ENCODE assay signal across 9 cellular contexts in the genomic region with DNA sequence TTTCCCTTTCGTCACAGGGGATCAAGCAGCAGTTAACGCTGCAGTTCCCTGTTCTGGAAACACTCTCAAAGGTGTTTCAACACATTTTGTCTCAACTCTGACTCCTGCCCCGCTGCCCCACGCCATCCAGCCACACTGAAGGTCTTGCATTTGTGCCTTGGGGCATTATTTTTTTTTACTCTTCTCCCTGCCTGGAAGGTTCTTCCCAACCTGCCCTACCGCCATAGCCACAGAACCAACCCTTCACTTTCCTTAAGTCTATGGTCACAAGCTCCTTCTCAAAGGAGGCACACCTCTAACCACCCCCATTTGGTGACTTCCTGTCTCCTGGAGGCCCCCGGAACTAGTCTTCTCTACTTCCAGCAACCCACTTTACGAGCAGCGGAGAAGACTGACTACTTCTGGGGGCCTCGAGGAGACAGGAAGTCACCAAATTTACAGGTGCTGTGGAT. TPM values are rescaled to one million over a fixed set of nuclear protein-coding genes. Genes with fewer than 3 reads are reported as not detected.
DNase-seq lines count a peak whose midpoint lies in the region; ATAC-seq and TF ChIP-seq lines count a peak whose summit lies in the region.
"Had no signal": no experiment of that assay in that cellular context is flagged by ENCODE, and none has a peak within 500 bp of the region (broad histone marks: within the 10 kb centered on the region; RNA-seq: fewer than 3 reads in every experiment).

No MANE protein-coding gene starts in this region.

- no peak overlapping the region for H3K4me2 ChIP-seq in SK-N-SH

- CTCF ChIA-PET in activated CD4-positive, alpha-beta T cell treated with anti-CD3 and anti-CD28 coated beads, Interleukin-2, amount 10 ng/mL, durations not matched to agents 7 days and 5 days (lab: Charles Lee), result no interaction called here
- CTCF ChIA-PET in SK-N-SH (lab: Yijun Ruan, JAX), result interaction anchor here (1.0 kb wide), 1 partner anchor 11 kb away, joined by 3 read pairs; no protein-coding TSS in a partner anchor

- H3K79me2 ChIP-seq in SK-N-SH (ENCODE audit: insufficient read depth), result no peaks in the 10 kb centered on the region

- no peak overlapping the region for H3K9ac ChIP-seq in SK-N-SH

- DNase-seq in activated CD4-positive, alpha-beta T cell treated with anti-CD3 and anti-CD28 coated beads, Interleukin-2, amount 10 ng/mL, durations not matched to agents 7 days and 5 days, result peak; percentile 24
- no peak for DNase-seq in natural killer cell treated with Interleukin-12 subunit alpha and Interleukin-12 subunit beta and Interleukin-15 and Interleukin-18, amount 100 ng/mL, for 72 hours (ENCODE audit: low spot score)
- no peak for DNase-seq in NK-92 (lab: John Stamatoyannopoulos, UW; ENCODE audit: unreplicated experiment)
- DNase-seq in SK-N-SH, result no peak
- no peak for DNase-seq in T-helper 9 cell
- DNase-seq in retina, result no peak

- no peak for TF ChIP-seq EP300 in SK-N-SH (IDR thresholded peaks at IDR 0.05; ENCODE audit: borderline replicate concordance in 1 of 2, low read depth in 1 of 2, low read length in 1 of 2)

- POLR2A ChIA-PET in activated CD4-positive, alpha-beta T cell treated with anti-CD3 and anti-CD28 coated beads, Interleukin-2, amount 10 ng/mL, durations not matched to agents 7 days and 5 days (lab: Charles Lee), result interaction anchor here (0.7 kb wide), 1 partner anchor 14 kb away, joined by 4 read pairs; no protein-coding TSS in a partner anchor
- POLR2A ChIA-PET in SK-N-SH (lab: Yijun Ruan, JAX), result no interaction called here

- peak; percentile 59 for ATAC-seq in GM18519 (IDR thresholded peaks at IDR 0.05; ENCODE audit: low FRiP score, unreplicated experiment)
- ATAC-seq in HG02798 (IDR thresholded peaks at IDR 0.05; ENCODE audit: poor library complexity, unreplicated experiment), result peak; percentile 89
- ATAC-seq in natural killer cell treated with Interleukin-12 subunit alpha and Interleukin-12 subunit beta and Interleukin-15 and Interleukin-18, amount 100 ng/mL, for 72 hours, result peak in 1 of 2 donors; percentile 46

- H3K9me3 Mint-ChIP-seq in activated CD4-positive, alpha-beta T cell treated with anti-CD3 and anti-CD28 coated beads, Interleukin-2, amount 10 ng/mL, durations not matched to agents 7 days and 5 days, result no peaks in the 10 kb centered on the region
- H3K9me3 Mint-ChIP-seq in natural killer cell treated with Interleukin-12 subunit alpha and Interleukin-12 subunit beta and Interleukin-15 and Interleukin-18, amount 100 ng/mL, for 72 hours, result peaks cover 6% of the 10 kb centered on the region

- WGBS in SK-N-SH (ENCODE audit: low lambda C conversion rate), result 86% methylated on average over 9 of the region's 9 CpGs

- peak overlapping the region; percentile 79 for H3K27ac Mint-ChIP-seq in activated CD4-positive, alpha-beta T cell treated with anti-CD3 and anti-CD28 coated beads, Interleukin-2, amount 10 ng/mL, durations not matched to agents 7 days and 5 days
- peak overlapping the region; percentile 13 to 14 for H3K27ac Mint-ChIP-seq in natural killer cell treated with Interleukin-12 subunit alpha and Interleukin-12 subunit beta and Interleukin-15 and Interleukin-18, amount 100 ng/mL, for 72 hours

- no peak for TF ChIP-seq CTCF in SK-N-SH (IDR thresholded peaks at IDR 0.05)

- H3K4me1 Mint-ChIP-seq in activated CD4-positive, alpha-beta T cell treated with anti-CD3 and anti-CD28 coated beads, Interleukin-2, amount 10 ng/mL, durations not matched to agents 7 days and 5 days, result peaks cover 14% of the 10 kb centered on the region
- H3K4me1 Mint-ChIP-seq in natural killer cell treated with Interleukin-12 subunit alpha and Interleukin-12 subunit beta and Interleukin-15 and Interleukin-18, amount 100 ng/mL, for 72 hours (ENCODE audit: low read depth in 2 of 2), result peaks cover 5 to 9% of the 10 kb centered on the region in 2 donors

- TF ChIP-seq RAD21 in SK-N-SH (IDR thresholded peaks at IDR 0.05; ENCODE audit: low read length), result no peak

- peaks cover 22% of the 10 kb centered on the region for H3K27me3 Mint-ChIP-seq in activated CD4-positive, alpha-beta T cell treated with anti-CD3 and anti-CD28 coated beads, Interleukin-2, amount 10 ng/mL, durations not matched to agents 7 days and 5 days
- H3K27me3 Mint-ChIP-seq in natural killer cell treated with Interleukin-12 subunit alpha and Interleukin-12 subunit beta and Interleukin-15 and Interleukin-18, amount 100 ng/mL, for 72 hours, result peaks cover 20 to 38% of the 10 kb centered on the region in 2 donors

- no peaks in the 10 kb centered on the region for H3K36me3 Mint-ChIP-seq in activated CD4-positive, alpha-beta T cell treated with anti-CD3 and anti-CD28 coated beads, Interleukin-2, amount 10 ng/mL, durations not matched to agents 7 days and 5 days (ENCODE audit: low read depth)
- peaks cover 4% of the 10 kb centered on the region for H3K36me3 Mint-ChIP-seq in natural killer cell treated with Interleukin-12 subunit alpha and Interleukin-12 subunit beta and Interleukin-15 and Interleukin-18, amount 100 ng/mL, for 72 hours

- H4K20me1 ChIP-seq in SK-N-SH (ENCODE audit: insufficient read depth), result no peaks in the 10 kb centered on the region

- no peak overlapping the region for H3K4me3 ChIP-seq in SK-N-SH (ENCODE audit: low read depth in 2 of 2, low read length in 1 of 2)

- no peaks in the 10 kb centered on the region for H3F3A ChIP-seq in SK-N-SH (replicated peaks; ENCODE audit: insufficient read depth)

- H3K4me3 Mint-ChIP-seq in activated CD4-positive, alpha-beta T cell treated with anti-CD3 and anti-CD28 coated beads, Interleukin-2, amount 10 ng/mL, durations not matched to agents 7 days and 5 days, result peak overlapping the region; percentile 56
- peak overlapping the region; percentile 80 for H3K4me3 Mint-ChIP-seq in natural killer cell treated with Interleukin-12 subunit alpha and Interleukin-12 subunit beta and Interleukin-15 and Interleukin-18, amount 100 ng/mL, for 72 hours

- H3K9me3 ChIP-seq in SK-N-SH, result no peaks in the 10 kb centered on the region

- no peaks in the 10 kb centered on the region for H3K36me3 ChIP-seq in SK-N-SH (replicated peaks in 1 of 2; ENCODE audit: control insufficient read depth in 1 of 2, insufficient read depth in 2 of 2, low read length in 1 of 2)

- no peak overlapping the region for H3K27ac ChIP-seq in SK-N-SH (ENCODE audit: low read depth in 2 of 2, low read length in 1 of 2)

- no peaks in the 10 kb centered on the region; a peak in 1 of 4 replicates for H3K4me1 ChIP-seq in SK-N-SH (ENCODE audit: control insufficient read depth in 1 of 2, insufficient read depth in 2 of 2, low read depth in 1 of 2, low read length in 1 of 2)

- H2AFZ ChIP-seq in SK-N-SH (ENCODE audit: low read depth), result no peak overlapping the region

- no peaks in the 10 kb centered on the region for H3K9me2 ChIP-seq in SK-N-SH

- no peaks in the 10 kb centered on the region for H3K27me3 ChIP-seq in SK-N-SH (ENCODE audit: insufficient read depth)

TF ChIP-seq in SK-N-SH, 30 proteins besides CTCF, POLR2A, EP300 and RAD21:
- no peak for TF ChIP-seq CHD2 (IDR thresholded peaks at IDR 0.05; ENCODE audit: low read length, partially characterized antibody)
- no peak for TF ChIP-seq POLR2AphosphoS5 (IDR thresholded peaks at IDR 0.05; ENCODE audit: low read depth, low read length)
- TF ChIP-seq, protein P1, sequence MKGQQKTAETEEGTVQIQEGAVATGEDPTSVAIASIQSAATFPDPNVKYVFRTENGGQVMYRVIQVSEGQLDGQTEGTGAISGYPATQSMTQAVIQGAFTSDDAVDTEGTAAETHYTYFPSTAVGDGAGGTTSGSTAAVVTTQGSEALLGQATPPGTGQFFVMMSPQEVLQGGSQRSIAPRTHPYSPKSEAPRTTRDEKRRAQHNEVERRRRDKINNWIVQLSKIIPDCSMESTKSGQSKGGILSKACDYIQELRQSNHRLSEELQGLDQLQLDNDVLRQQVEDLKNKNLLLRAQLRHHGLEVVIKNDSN (IDR thresholded peaks at IDR 0.05; ENCODE audit: borderline replicate concordance, low read depth), result no peak
- TF ChIP-seq RXRA (IDR thresholded peaks at IDR 0.05; ENCODE audit: borderline replicate concordance, low read depth), result no peak
- TF ChIP-seq RCOR1 (IDR thresholded peaks at IDR 0.05; ENCODE audit: low read length), result no peak
- no peak for TF ChIP-seq NRF1 (IDR thresholded peaks at IDR 0.05; ENCODE audit: low read depth, low read length)
- TF ChIP-seq GABPA (IDR thresholded peaks at IDR 0.05; ENCODE audit: low read depth), result no peak

RNA-seq across cellular contexts. Expression of a gene that starts 17.2 kb away (rescaled TPM):
- under 1 TPM; 0.25 to 0.27 TPM for total RNA-seq in activated CD4-positive, alpha-beta T cell treated with anti-CD3 and anti-CD28 coated beads, Interleukin-2, amount 10 ng/mL, durations not matched to agents 7 days and 5 days
- total RNA-seq in natural killer cell treated with Interleukin-12 subunit alpha and Interleukin-12 subunit beta and Interleukin-15 and Interleukin-18, amount 100 ng/mL, for 72 hours, result under 1 TPM in 1 of 2 donors, not detected in 1; 0.10 TPM
- polyA plus RNA-seq in SK-N-SH (2012; rRNA removed), result 0.02 TPM in 2 replicates
- polyA plus RNA-seq in SK-N-SH (2012; cell fraction: cytosol; rRNA removed), result under 0.01 TPM in 1 of 2 replicates, not detected in the other
- 0.02 TPM in 1 of 2 replicates, not detected in the other for polyA plus RNA-seq in SK-N-SH (2012; cell fraction: nucleus; rRNA removed)
- total RNA-seq: RPMI7951 had no signal
